ENCODE assay signal across 18 cellular contexts in genomic region chr18:78448106-78448505, GRCh38.
DNase-seq lines count a peak whose midpoint lies in the region; ATAC-seq and TF ChIP-seq lines count a peak whose summit lies in the region.
"Had no signal": no experiment of that assay in that cellular context is flagged by ENCODE, and none has a peak within 500 bp of the region (broad histone marks: within the 10 kb centered on the region; RNA-seq: fewer than 3 reads in every experiment).

No MANE protein-coding gene starts in this region.

- H3K4me2 ChIP-seq in DOHH2 (ENCODE audit: low read length), result no peak overlapping the region
- no peak overlapping the region for H3K4me2 ChIP-seq in PC-3 (ENCODE audit: low read length)

- H3F3A ChIP-seq in DOHH2 (ENCODE audit: control insufficient read depth, insufficient read depth) (no peaks in the 10 kb centered on the region), PC-3 (ENCODE audit: low read length, unreplicated experiment) (no peaks in the 10 kb centered on the region)

- H3K9ac ChIP-seq in PC-3 (ENCODE audit: low read length), result no peak overlapping the region

- no TSS peak for BruUV-seq in PC-3 (replicated peaks; lab: Mats Ljungman, UMichigan)

- POLR2A ChIA-PET in PC-3 (lab: Charles Lee; ENCODE audit: unreplicated experiment), result no interaction called here

- H3K79me2 ChIP-seq in DOHH2 (ENCODE audit: control insufficient read depth, low read length) (no peaks in the 10 kb centered on the region), PC-3 (ENCODE audit: low read length) (no peaks in the 10 kb centered on the region)

- intact Hi-C loops in PC-3 (cut with micrococcal nuclease), result no loop called here

- H3K9me2 ChIP-seq in DOHH2 (replicated peaks; ENCODE audit: control insufficient read depth, low read length) (no peaks in the 10 kb centered on the region), PC-3 (replicated peaks; ENCODE audit: low read length) (no peaks in the 10 kb centered on the region)

- DNase-seq in PC-3 (no peak), iPS-NIHi11 (ENCODE audit: low spot score) (peak; percentile 45), NCI-H2227 treated with DMSO at 0.1 percent for 48 hours (lab: John Stamatoyannopoulos, UW) (no peak)
- DNase-seq in activated CD4-positive, alpha-beta T cell treated with anti-CD3 and anti-CD28 coated beads, Interleukin-2, amount 50 U/mL, for 48 hours, result no peak
- DNase-seq: activated CD4-positive, alpha-beta T cell treated with anti-CD3 and anti-CD28 coated beads, Interleukin-2, amount 10 ng/mL, durations not matched to agents 7 days and 5 days; effector memory CD4-positive, alpha-beta T cell; glutamatergic neuron; lower lobe of right lung; NCI-H1417 treated with DMSO at 0.1 percent for 48 hours; pancreas; SW 1271 had no signal

- H3K4me3 ChIP-seq in DOHH2 (ENCODE audit: low read length) (no peak overlapping the region), PC-3 (ENCODE audit: low read length) (no peak overlapping the region)
- H3K4me3 ChIP-seq: ascending aorta, lower lobe of right lung, pancreas, vagina had no signal

- no peak for ATAC-seq in PC-3
- ATAC-seq in HG03108 (IDR thresholded peaks at IDR 0.05; ENCODE audit: unreplicated experiment), result no peak
- ATAC-seq in GM18867 (IDR thresholded peaks at IDR 0.05; ENCODE audit: unreplicated experiment), result no peak
- ATAC-seq: HCT116, lower lobe of right lung, pancreas had no signal

- H2AFZ ChIP-seq in PC-3 (ENCODE audit: low read length), result no peak overlapping the region

- H3K36me3 ChIP-seq in DOHH2 (ENCODE audit: control insufficient read depth, low read length) (no peaks in the 10 kb centered on the region), PC-3 (ENCODE audit: low read depth, low read length) (no peaks in the 10 kb centered on the region)
- H3K36me3 ChIP-seq: ascending aorta, lower lobe of right lung, pancreas, vagina had no signal

- CTCF ChIA-PET in PC-3 (lab: Charles Lee), result no interaction called here

- H4K20me1 ChIP-seq in DOHH2 (ENCODE audit: control insufficient read depth, insufficient read depth, low read depth, low read length) (no peaks in the 10 kb centered on the region), PC-3 (ENCODE audit: low read length) (no peaks in the 10 kb centered on the region)

- no peak for TF ChIP-seq EP300 in Ishikawa (IDR thresholded peaks at IDR 0.05; ENCODE audit: borderline replicate concordance)

- H3K27me3 ChIP-seq in DOHH2 (ENCODE audit: control insufficient read depth, low read length), result no peaks in the 10 kb centered on the region
- H3K27me3 ChIP-seq in PC-3 (ENCODE audit: low read length), result peaks cover 6% of the 10 kb centered on the region; the same call in 1 of the 2 replicates
- H3K27me3 ChIP-seq: ascending aorta, pancreas, vagina had no signal

- TF ChIP-seq CTCF in DOHH2 (IDR thresholded peaks at IDR 0.05; ENCODE audit: low read depth, low read length, poor library complexity, severe bottlenecking), result peak; percentile 15
- peak; percentile 34; the same call in 1 of the 2 replicates for TF ChIP-seq CTCF in PC-3 (conservative IDR thresholded peaks at IDR 0.05; ENCODE audit: low read depth, low read length)

- H3K27ac ChIP-seq in DOHH2 (ENCODE audit: low read depth, low read length) (no peak overlapping the region), PC-3 (ENCODE audit: low read length) (no peak overlapping the region)
- H3K27ac ChIP-seq: ascending aorta, lower lobe of right lung, pancreas, vagina had no signal

- H3K4me1 ChIP-seq in DOHH2 (ENCODE audit: control insufficient read depth, low read length) (no peaks in the 10 kb centered on the region), PC-3 (ENCODE audit: insufficient read depth, low read length) (no peaks in the 10 kb centered on the region)
- H3K4me1 ChIP-seq: ascending aorta, lower lobe of right lung, pancreas, vagina had no signal

- H3K9me3 ChIP-seq in DOHH2 (ENCODE audit: control insufficient read depth, insufficient read depth, low read length), result peaks cover 11% of the 10 kb centered on the region
- H3K9me3 ChIP-seq in PC-3 (ENCODE audit: low read length), result no peaks in the 10 kb centered on the region
- H3K9me3 ChIP-seq: ascending aorta, lower lobe of right lung, pancreas, vagina had no signal

- TF ChIP-seq RAD21 in Ishikawa (IDR thresholded peaks at IDR 0.05; ENCODE audit: low read depth), result peak; percentile 15; the same call in 1 of the 2 replicates

TF ChIP-seq in Ishikawa, 13 proteins besides CTCF, POLR2A, EP300 and RAD21:
- no peak for TF ChIP-seq EGR1 (IDR thresholded peaks at IDR 0.05)
- no peak for TF ChIP-seq TAF1 (IDR thresholded peaks at IDR 0.05; ENCODE audit: low read depth)
- no peak for TF ChIP-seq TEAD4 (IDR thresholded peaks at IDR 0.05)
- no peak for TF ChIP-seq TCF12 (IDR thresholded peaks at IDR 0.05; ENCODE audit: low read depth)
- TF ChIP-seq REST (IDR thresholded peaks at IDR 0.05; ENCODE audit: low read depth), result no peak
- no peak for TF ChIP-seq MAX (IDR thresholded peaks at IDR 0.05)
- TF ChIP-seq CREB1 (IDR thresholded peaks at IDR 0.05; ENCODE audit: low read depth), result no peak
- TF ChIP-seq FOXM1 (IDR thresholded peaks at IDR 0.05; ENCODE audit: borderline replicate concordance, low read depth), result no peak
- no peak for TF ChIP-seq ZBTB7A (IDR thresholded peaks at IDR 0.05; ENCODE audit: low read depth)
- TF ChIP-seq NFIC (IDR thresholded peaks at IDR 0.05), result no peak
